ENCODE assay signal across 8 cellular contexts in the genomic region with DNA sequence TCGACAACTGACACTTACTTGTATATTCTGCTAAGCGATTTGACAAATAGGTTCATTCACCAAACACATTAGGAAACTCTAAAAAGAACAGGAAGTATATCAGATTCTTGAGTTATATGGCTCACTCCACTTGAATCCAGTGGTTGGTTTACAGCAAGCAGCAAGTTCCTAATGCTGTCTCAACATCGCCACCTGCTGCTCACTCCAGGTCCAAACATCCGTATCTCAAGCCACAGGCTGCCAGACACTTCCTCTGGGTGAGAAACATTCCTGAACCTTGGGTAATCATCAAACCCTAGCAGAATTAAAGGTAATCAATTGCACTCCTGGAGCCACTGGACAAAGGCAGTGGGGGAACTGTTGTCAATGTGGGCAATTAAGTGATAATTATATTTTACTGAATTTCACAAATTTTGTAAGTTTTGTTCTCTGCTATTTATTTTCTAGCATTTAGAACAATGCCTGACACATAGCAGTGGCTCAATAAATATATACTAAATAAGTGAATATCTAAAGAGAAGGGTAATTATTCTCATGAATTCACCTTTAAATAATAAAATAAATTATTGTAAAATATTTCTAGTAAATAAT.
A peak's percentile ranks its signal among the peaks of the same experiment; 100 is the strongest.
DNase-seq lines count a peak whose midpoint lies in the region; ATAC-seq and TF ChIP-seq lines count a peak whose summit lies in the region.

No MANE protein-coding gene starts in this region.

- no peak overlapping the region for H3K27ac ChIP-seq in CD4-positive, alpha-beta memory T cell (ENCODE audit: low read depth, low read length)
- no peak overlapping the region for H3K27ac ChIP-seq in endodermal cell (ENCODE audit: low read depth, low read length)

- intact Hi-C loops in CD4-positive, alpha-beta memory T cell (cut with micrococcal nuclease), result loop anchor here (1.0 to 5.0 kb wide), 5 partner anchors 24 to 802 kb away; a partner anchor contains a TSS

- peak; percentile 37 to 53 (median 44) for DNase-seq in CD4-positive, alpha-beta memory T cell
- peak; percentile 94 for DNase-seq in NCI-H82 (lab: John Stamatoyannopoulos, UW)
- peak; percentile 86 for DNase-seq in activated CD8-positive, alpha-beta T cell treated with anti-CD3 and anti-CD28 coated beads, Interleukin-2, amount 10 ng/mL, durations not matched to agents 7 days and 5 days
- DNase-seq in endodermal cell, result peak; percentile 94
- peak; percentile 25 to 75 for DNase-seq in mesothelial cell of epicardium (ENCODE audit: low spot score in 2 of 2, unreplicated experiment in 2 of 2)
- peak; percentile 14 to 44 for DNase-seq in stimulated activated CD8-positive, alpha-beta memory T cell treated with anti-CD3 and anti-CD28 coated beads, Interleukin-4, amount 100 ng/mL, for 1 hour (ENCODE audit: low read depth in 2 of 2, low spot score in 1 of 2)

- no peaks in the 10 kb centered on the region for H3K36me3 Mint-ChIP-seq in CD4-positive, alpha-beta memory T cell
- no peaks in the 10 kb centered on the region for H3K36me3 Mint-ChIP-seq in activated CD8-positive, alpha-beta T cell treated with anti-CD3 and anti-CD28 coated beads, Interleukin-2, amount 10 ng/mL, durations not matched to agents 7 days and 5 days (ENCODE audit: low read depth)
- H3K36me3 Mint-ChIP-seq in endodermal cell (ENCODE audit: low read depth) (peaks cover 56% of the 10 kb centered on the region), mesothelial cell of epicardium (no peaks in the 10 kb centered on the region)

- CTCF ChIA-PET in CD4-positive, alpha-beta memory T cell (lab: Charles Lee; ENCODE audit: partially characterized antibody), result interaction anchor here (0.9 to 3.3 kb wide), 8 partner anchors 9 to 216 kb away, joined by 4 to 8 read pairs (median 7); no protein-coding TSS in a partner anchor
- CTCF ChIA-PET in activated CD8-positive, alpha-beta T cell treated with anti-CD3 and anti-CD28 coated beads, Interleukin-2, amount 10 ng/mL, durations not matched to agents 7 days and 5 days (lab: Charles Lee), result interaction anchor here (0.8 to 5.3 kb wide), 10 partner anchors 9 to 215 kb away, joined by 3 to 34 read pairs (median 6); no protein-coding TSS in a partner anchor

- no peak overlapping the region for H3K4me3 Mint-ChIP-seq in CD4-positive, alpha-beta memory T cell
- no peak overlapping the region for H3K4me3 Mint-ChIP-seq in activated CD8-positive, alpha-beta T cell treated with anti-CD3 and anti-CD28 coated beads, Interleukin-2, amount 10 ng/mL, durations not matched to agents 7 days and 5 days
- no peak overlapping the region for H3K4me3 Mint-ChIP-seq in endodermal cell
- no peak overlapping the region for H3K4me3 Mint-ChIP-seq in mesothelial cell of epicardium

- no peak overlapping the region for H3K4me3 ChIP-seq in CD4-positive, alpha-beta memory T cell (ENCODE audit: low read length in 2 of 2)
- no peak overlapping the region for H3K4me3 ChIP-seq in endodermal cell (ENCODE audit: low read length)

- 29 to 36% methylated on average over 2 to 4 of the region's 4 CpGs for WGBS in endodermal cell (ENCODE audit: insufficient coverage in 1 of 2, insufficient read length in 1 of 2), 2 experiments

- H3K9ac ChIP-seq in endodermal cell (ENCODE audit: extremely low read depth, low read length, poor library complexity, severe bottlenecking), result no peak overlapping the region

- ATAC-seq in GM19395 (IDR thresholded peaks at IDR 0.05; ENCODE audit: unreplicated experiment), result peak; percentile 92
- ATAC-seq in HG03469 (IDR thresholded peaks at IDR 0.05; ENCODE audit: unreplicated experiment), result peak; percentile 86
- peak; percentile 78 for ATAC-seq in activated CD8-positive, alpha-beta T cell treated with anti-CD3 and anti-CD28 coated beads, Interleukin-2, amount 10 ng/mL, durations not matched to agents 7 days and 5 days

- TF ChIP-seq CTCF in endodermal cell (conservative IDR thresholded peaks at IDR 0.05) (peak; percentile 93), mesothelial cell of epicardium (IDR thresholded peaks at IDR 0.05; ENCODE audit: unreplicated experiment) (peak; percentile 77)

- no peaks in the 10 kb centered on the region for H3K4me1 ChIP-seq in CD4-positive, alpha-beta memory T cell (ENCODE audit: insufficient read depth, low read length)
- H3K4me1 ChIP-seq in endodermal cell (ENCODE audit: control insufficient read depth, insufficient read depth, low read length), result no peaks in the 10 kb centered on the region

- no peaks in the 10 kb centered on the region for H3K9me3 Mint-ChIP-seq in CD4-positive, alpha-beta memory T cell
- H3K9me3 Mint-ChIP-seq in activated CD8-positive, alpha-beta T cell treated with anti-CD3 and anti-CD28 coated beads, Interleukin-2, amount 10 ng/mL, durations not matched to agents 7 days and 5 days (ENCODE audit: insufficient read depth), result no peaks in the 10 kb centered on the region
- no peaks in the 10 kb centered on the region for H3K9me3 Mint-ChIP-seq in endodermal cell
- no peaks in the 10 kb centered on the region for H3K9me3 Mint-ChIP-seq in mesothelial cell of epicardium

- H3K36me3 ChIP-seq in CD4-positive, alpha-beta memory T cell (ENCODE audit: insufficient read depth, low read length), result no peaks in the 10 kb centered on the region
- H3K36me3 ChIP-seq in endodermal cell (ENCODE audit: control insufficient read depth, insufficient read depth, low read length), result peaks cover 85% of the 10 kb centered on the region

- H3K9me3 ChIP-seq in CD4-positive, alpha-beta memory T cell (ENCODE audit: control insufficient read depth in 1 of 2, low read length in 2 of 2), result no peaks in the 10 kb centered on the region
- no peaks in the 10 kb centered on the region for H3K9me3 ChIP-seq in endodermal cell (ENCODE audit: control insufficient read depth, low read length)

- H3K27me3 Mint-ChIP-seq in CD4-positive, alpha-beta memory T cell, result peaks cover 1 to 2% of the 10 kb centered on the region in 2 donors
- H3K27me3 Mint-ChIP-seq in activated CD8-positive, alpha-beta T cell treated with anti-CD3 and anti-CD28 coated beads, Interleukin-2, amount 10 ng/mL, durations not matched to agents 7 days and 5 days (ENCODE audit: low read depth), result no peaks in the 10 kb centered on the region
- H3K27me3 Mint-ChIP-seq in endodermal cell (ENCODE audit: insufficient read depth) (no peaks in the 10 kb centered on the region), mesothelial cell of epicardium (ENCODE audit: low read depth) (peaks cover 12% of the 10 kb centered on the region)

- POLR2A ChIA-PET in CD4-positive, alpha-beta memory T cell (lab: Charles Lee; ENCODE audit: partially characterized antibody), result no interaction called here
- POLR2A ChIA-PET in activated CD8-positive, alpha-beta T cell treated with anti-CD3 and anti-CD28 coated beads, Interleukin-2, amount 10 ng/mL, durations not matched to agents 7 days and 5 days (lab: Charles Lee), result no interaction called here

- no peaks in the 10 kb centered on the region for H3K27me3 ChIP-seq in CD4-positive, alpha-beta memory T cell (ENCODE audit: insufficient read depth, low read length)
- H3K27me3 ChIP-seq in endodermal cell (ENCODE audit: control insufficient read depth, insufficient read depth, low read length, poor library complexity, severe bottlenecking), result no peaks in the 10 kb centered on the region

- peak overlapping the region in 1 of 7 donors; percentile 84 for H3K27ac Mint-ChIP-seq in CD4-positive, alpha-beta memory T cell
- peak overlapping the region; percentile 62 for H3K27ac Mint-ChIP-seq in activated CD8-positive, alpha-beta T cell treated with anti-CD3 and anti-CD28 coated beads, Interleukin-2, amount 10 ng/mL, durations not matched to agents 7 days and 5 days
- H3K27ac Mint-ChIP-seq in endodermal cell (peak overlapping the region; percentile 77), mesothelial cell of epicardium (no peak overlapping the region)

- peaks cover 0 to 1% (median 0%) of the 10 kb centered on the region in 4 donors for H3K4me1 Mint-ChIP-seq in CD4-positive, alpha-beta memory T cell
- peaks cover 20% of the 10 kb centered on the region for H3K4me1 Mint-ChIP-seq in activated CD8-positive, alpha-beta T cell treated with anti-CD3 and anti-CD28 coated beads, Interleukin-2, amount 10 ng/mL, durations not matched to agents 7 days and 5 days (ENCODE audit: low read depth)
- H3K4me1 Mint-ChIP-seq in endodermal cell (peaks cover 9% of the 10 kb centered on the region), mesothelial cell of epicardium (no peaks in the 10 kb centered on the region)

Comparison
In these comparisons a context has a peak if more than half of its experiments do, and no peak if none do; other contexts are left out.
1. DNase-seq: peak in every context shown above with its lines; median percentile 94 in NCI-H82; 94 in endodermal cell; 86 in activated CD8-positive, alpha-beta T cell treated with anti-CD3 and anti-CD28 coated beads, Interleukin-2, amount 10 ng/mL, durations not matched to agents 7 days and 5 days; 50 in mesothelial cell of epicardium; 44 in CD4-positive, alpha-beta memory T cell; 29 in stimulated activated CD8-positive, alpha-beta memory T cell treated with anti-CD3 and anti-CD28 coated beads, Interleukin-4, amount 100 ng/mL, for 1 hour.